ENCODE assay signal across 9 cellular contexts in the genomic region with DNA sequence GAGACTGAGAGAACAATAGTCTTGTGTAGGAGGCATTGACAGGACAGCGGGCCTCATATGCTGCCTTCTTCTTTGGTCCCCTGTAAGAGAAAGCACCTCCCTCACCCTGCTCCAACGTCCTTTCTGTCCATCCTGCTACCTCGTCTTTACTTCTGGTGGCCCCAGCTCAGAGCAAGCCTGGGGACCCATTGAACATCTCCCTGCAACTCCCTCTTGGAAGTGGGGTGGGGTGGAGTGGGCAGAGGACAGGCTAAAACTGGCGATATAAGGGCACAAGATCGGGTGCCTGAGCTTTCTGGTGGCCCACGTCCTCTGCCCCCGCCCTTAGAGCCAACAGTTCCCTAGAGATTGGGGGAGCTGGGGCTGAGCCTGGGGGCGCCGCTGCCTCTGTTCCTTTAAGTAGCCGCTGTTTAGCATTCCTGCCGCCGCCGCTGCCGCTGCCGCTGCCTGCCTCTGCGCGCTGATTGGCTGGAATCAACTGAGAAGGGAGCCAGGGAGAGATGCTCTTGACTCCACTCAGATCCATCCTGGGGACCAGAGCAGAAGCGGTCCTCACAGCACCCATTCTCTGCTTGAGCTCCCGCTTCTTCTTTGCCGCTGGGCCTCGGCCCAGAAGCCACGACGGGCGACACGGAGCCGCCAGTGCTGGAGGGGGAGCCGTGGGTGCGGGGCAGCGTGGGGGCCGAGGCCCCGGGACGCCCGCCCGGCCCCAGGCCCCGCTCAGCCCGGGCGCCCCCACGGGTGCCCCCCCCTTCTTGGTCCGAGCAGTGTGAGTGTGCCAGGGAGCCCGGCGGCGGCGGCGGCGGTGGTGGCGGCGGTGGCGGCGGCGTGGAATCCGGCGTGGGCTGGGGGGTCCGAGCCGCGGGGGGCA. TPM values are rescaled to one million over a fixed set of nuclear protein-coding genes. Genes with fewer than 3 reads are reported as not detected.
DNase-seq lines count a peak whose midpoint lies in the region; ATAC-seq, FAIRE-seq and TF ChIP-seq lines count a peak whose summit lies in the region.
"Had no signal": no experiment of that assay in that cellular context is flagged by ENCODE, and none has a peak within 500 bp of the region (broad histone marks: within the 10 kb centered on the region; RNA-seq: fewer than 3 reads in every experiment).

A gene (plus strand): TSS at position 510 of the 871 bp plus-strand sequence. CDS start 367 bp downstream, outside the sequence.

- BruUV-seq in Calu3 (replicated peaks; lab: Mats Ljungman, UMichigan) = no TSS peak

- H3K4me1 ChIP-seq in HUES48 (ENCODE audit: control insufficient read depth, insufficient read depth, low read length) = no peaks in the 10 kb centered on the region
- peaks cover 0 to 11% (median 0%) of the 10 kb centered on the region in 3 donors for H3K4me1 ChIP-seq in gastroesophageal sphincter
- H3K4me1 ChIP-seq in pancreas = no peaks in the 10 kb centered on the region

- no peak within 1 kb of the TSS for H3K27ac Mint-ChIP-seq in Calu3 (ENCODE audit: unreplicated experiment)
- H3K27ac Mint-ChIP-seq in activated CD4-positive, alpha-beta memory T cell treated with anti-CD3 and anti-CD28 coated beads, Interleukin-2, amount 10 ng/mL, durations not matched to agents 7 days and 5 days = no peak within 1 kb of the TSS
- H3K27ac Mint-ChIP-seq: nephron had no signal

- no peak for FAIRE-seq in pancreas (lab: Jason Lieb, UNC)

- H3K27me3 ChIP-seq in HUES48 (ENCODE audit: control insufficient read depth, insufficient read depth, low read length) (peaks cover 15% of the 10 kb centered on the region), gastroesophageal sphincter (peaks cover 20% of the 10 kb centered on the region), pancreas (peaks cover 0 to 11% (median 0%) of the 10 kb centered on the region in 4 donors)

- H3K4me1 Mint-ChIP-seq in Calu3 (ENCODE audit: low read depth, unreplicated experiment) = no peaks in the 10 kb centered on the region
- H3K4me1 Mint-ChIP-seq in activated CD4-positive, alpha-beta memory T cell treated with anti-CD3 and anti-CD28 coated beads, Interleukin-2, amount 10 ng/mL, durations not matched to agents 7 days and 5 days = peaks cover 4% of the 10 kb centered on the region
- H3K4me1 Mint-ChIP-seq: nephron had no signal

- CTCF ChIA-PET in Calu3 (lab: Charles Lee) = no interaction called here
- CTCF ChIA-PET in activated CD4-positive, alpha-beta memory T cell treated with anti-CD3 and anti-CD28 coated beads, Interleukin-2, amount 10 ng/mL, durations not matched to agents 7 days and 5 days (lab: Charles Lee) = interaction anchor here (0.9 to 2.5 kb wide), 3 partner anchors 8 to 13 kb away, joined by 3 to 9 read pairs (median 4); no protein-coding TSS in a partner anchor

- H3K36me3 ChIP-seq in HUES48 (ENCODE audit: control insufficient read depth, insufficient read depth, low read length) (no peaks in the 10 kb centered on the region), gastroesophageal sphincter (no peaks in the 10 kb centered on the region), pancreas (no peaks in the 10 kb centered on the region)

- TF ChIP-seq EP300 in gastroesophageal sphincter (IDR thresholded peaks at IDR 0.05) = no peak

- TF ChIP-seq CTCF in Calu3 (IDR thresholded peaks at IDR 0.05; ENCODE audit: unreplicated experiment) (no peak), gastroesophageal sphincter (IDR thresholded peaks at IDR 0.05) (no peak), pancreas (IDR thresholded peaks at IDR 0.05) (no peak)

- H3K27ac ChIP-seq in HUES48 (ENCODE audit: low read depth, low read length) (no peak within 1 kb of the TSS), gastroesophageal sphincter (no peak within 1 kb of the TSS), pancreas (no peak within 1 kb of the TSS)

- DNase-seq in Calu3 (peak; percentile 48), pancreas (peak in 1 of 6 donors; percentile 69), H4 (ENCODE audit: low spot score) (no peak)
- no peak for DNase-seq in activated CD4-positive, alpha-beta memory T cell treated with anti-CD3 and anti-CD28 coated beads, Interleukin-2, amount 10 ng/mL, durations not matched to agents 7 days and 5 days

- ATAC-seq in gastroesophageal sphincter (peak; percentile 66), pancreas (peak; percentile 21 to 68 (median 52)), GM19324 (IDR thresholded peaks at IDR 0.05; ENCODE audit: low FRiP score, unreplicated experiment) (no peak), GM18517 (IDR thresholded peaks at IDR 0.05; ENCODE audit: unreplicated experiment) (no peak)

- no peaks in the 10 kb centered on the region for H3K36me3 Mint-ChIP-seq in Calu3 (ENCODE audit: insufficient read depth, unreplicated experiment)
- no peaks in the 10 kb centered on the region for H3K36me3 Mint-ChIP-seq in activated CD4-positive, alpha-beta memory T cell treated with anti-CD3 and anti-CD28 coated beads, Interleukin-2, amount 10 ng/mL, durations not matched to agents 7 days and 5 days (ENCODE audit: low read depth)

- no peak within 1 kb of the TSS for H3K9ac ChIP-seq in HUES48 (ENCODE audit: low read depth, low read length)

- intact Hi-C loops in Calu3 (cut with micrococcal nuclease; ENCODE audit: unreplicated experiment) (no loop called here), pancreas (cut with DNase I) (loop anchor here in 1 of 3 donors (10.0 kb wide), 1 partner anchor 110 kb away; no protein-coding TSS in a partner anchor)

- no peak within 1 kb of the TSS for H3K4me3 Mint-ChIP-seq in Calu3 (ENCODE audit: low read depth, unreplicated experiment)
- H3K4me3 Mint-ChIP-seq in activated CD4-positive, alpha-beta memory T cell treated with anti-CD3 and anti-CD28 coated beads, Interleukin-2, amount 10 ng/mL, durations not matched to agents 7 days and 5 days = peak within 1 kb of the TSS; percentile 49

- H3K4me3 ChIP-seq in HUES48 (ENCODE audit: low read depth, low read length) = peak within 1 kb of the TSS; percentile 13; the same call in 1 of the 2 replicates
- peak within 1 kb of the TSS; percentile 29 to 42 for H3K4me3 ChIP-seq in gastroesophageal sphincter
- H3K4me3 ChIP-seq in pancreas = peak within 1 kb of the TSS in 2 of 4 donors; percentile 20 to 33

- no peak for TF ChIP-seq POLR2A in gastroesophageal sphincter (IDR thresholded peaks at IDR 0.05)

- POLR2A ChIA-PET in activated CD4-positive, alpha-beta memory T cell treated with anti-CD3 and anti-CD28 coated beads, Interleukin-2, amount 10 ng/mL, durations not matched to agents 7 days and 5 days (lab: Charles Lee) = interaction anchor here (2.4 kb wide), 1 partner anchor 10 kb away, joined by 10 read pairs; no protein-coding TSS in a partner anchor

- WGBS in gastroesophageal sphincter (ENCODE audit: low coverage in 1 of 2), 2 donors = 100% methylated on average over 1 of the region's 55 CpGs; no CpG with 5 or more reads in 1 of the 2 donors
- WGBS in pancreas, 2 donors = 6 to 26% methylated on average over 50 to 53 of the region's 55 CpGs

- H3K9me3 ChIP-seq in HUES48 (ENCODE audit: control insufficient read depth, insufficient read depth, low read length) (peaks cover 33% of the 10 kb centered on the region), gastroesophageal sphincter (no peaks in the 10 kb centered on the region), pancreas (no peaks in the 10 kb centered on the region)

- no peaks in the 10 kb centered on the region for H3K9me3 Mint-ChIP-seq in Calu3 (ENCODE audit: low read depth, unreplicated experiment)
- no peaks in the 10 kb centered on the region for H3K9me3 Mint-ChIP-seq in activated CD4-positive, alpha-beta memory T cell treated with anti-CD3 and anti-CD28 coated beads, Interleukin-2, amount 10 ng/mL, durations not matched to agents 7 days and 5 days

- peaks cover 74% of the 10 kb centered on the region for H3K27me3 Mint-ChIP-seq in Calu3 (ENCODE audit: unreplicated experiment)
- peaks cover 40% of the 10 kb centered on the region for H3K27me3 Mint-ChIP-seq in activated CD4-positive, alpha-beta memory T cell treated with anti-CD3 and anti-CD28 coated beads, Interleukin-2, amount 10 ng/mL, durations not matched to agents 7 days and 5 days

RNA-seq across cellular contexts. Expression of the gene that starts here (rescaled TPM):
- 55.8 and 62.5 TPM in 2 replicates for total RNA-seq in Calu3 (2022)
- total RNA-seq in activated CD4-positive, alpha-beta memory T cell treated with anti-CD3 and anti-CD28 coated beads, Interleukin-2, amount 10 ng/mL, durations not matched to agents 7 days and 5 days = 10 to 100 TPM; 33.3 to 39.9 TPM
- 10 to 100 TPM; 22.3 to 46.2 (median 26.8) TPM for total RNA-seq in gastroesophageal sphincter
- total RNA-seq in pancreas = 10 to 100 TPM; 35.3 to 55.7 (median 47.1) TPM
- polyA plus RNA-seq in pancreas = 10 to 100 TPM; 18.7 to 19.0 TPM
- 2.8 and 6.5 TPM in 2 replicates for total RNA-seq in H4 (2014; rRNA removed; shearing (Covaris generic))

Comparison
In these comparisons a context has a peak if more than half of its experiments do, and no peak if none do; other contexts are left out.
1. ATAC-seq: peak in gastroesophageal sphincter (single experiment) and pancreas (4 of 4); none in GM19324 (single experiment) and GM18517 (single experiment).